8 cellular contexts compared by ENCODE assay signal in genomic region chr10:68332259-68333057, GRCh38. TPM values are rescaled to one million over a fixed set of nuclear protein-coding genes. Genes with fewer than 3 reads are reported as not detected.
DNase-seq lines count a peak whose midpoint lies in the region; ATAC-seq and FAIRE-seq lines count a peak whose summit lies in the region.

Gene PBLD, minus strand, starts transcription at chr10:68332928. Its CDS starts 26,084 bp downstream, at chr10:68306844.

- peak within 1 kb of the TSS; percentile 76 for H2BK15ac ChIP-seq in neuronal stem cell (ENCODE audit: low read length)

- H3K36me3 ChIP-seq in KOPT-K1 (ENCODE audit: insufficient read depth, low read length) (peaks cover 39% of the 10 kb centered on the region), neuronal stem cell (replicated peaks in 1 of 2; ENCODE audit: control insufficient read depth in 2 of 2, insufficient read depth in 2 of 2, low read length in 2 of 2) (peaks cover 2 to 45% of the 10 kb centered on the region in 2 donors)

- H2AFZ ChIP-seq in neuronal stem cell (ENCODE audit: low read length): peak within 1 kb of the TSS; percentile 78

- no CpG with 5 or more reads among the region's 51 CpGs for WGBS in neuronal stem cell (ENCODE audit: extremely low coverage in 2 of 2, insufficient read length in 2 of 2, insufficient replicate concordance in 1 of 2), 2 donors

- peak within 1 kb of the TSS; percentile 97 for H4K91ac ChIP-seq in neuronal stem cell (ENCODE audit: low read depth, low read length, poor library complexity)

- H3K14ac ChIP-seq in neuronal stem cell (ENCODE audit: low read length): peak within 1 kb of the TSS; percentile 98

- H3K23ac ChIP-seq in neuronal stem cell (ENCODE audit: low read depth, low read length, poor library complexity): peak within 1 kb of the TSS; percentile 98

- no peak for FAIRE-seq in frontal cortex (lab: Jason Lieb, UNC)

- H2BK120ac ChIP-seq in neuronal stem cell (ENCODE audit: low read depth, low read length): peak within 1 kb of the TSS; percentile 92

- H4K8ac ChIP-seq in neuronal stem cell (ENCODE audit: low read depth, low read length): peak within 1 kb of the TSS; percentile 66

- DNase-seq in DMS114 treated with DMSO at 0.1 percent for 48 hours (lab: John Stamatoyannopoulos, UW; ENCODE audit: unreplicated experiment): peak; percentile 77
- DNase-seq in RPMI8226: peak; percentile 74
- peak; percentile 21 to 64 (median 37) for DNase-seq in activated naive CD4-positive, alpha-beta T cell (lab: John Stamatoyannopoulos, UW)
- peak; percentile 45 to 48 for DNase-seq in frontal cortex (ENCODE audit: low spot score in 2 of 2)
- DNase-seq in neuronal stem cell (ENCODE audit: low spot score): peak; percentile 79
- peak; percentile 61 for DNase-seq in stromal cell of bone marrow (ENCODE audit: low read depth)

- peak within 1 kb of the TSS; percentile 91 for H2BK5ac ChIP-seq in neuronal stem cell (ENCODE audit: low read length)

- peak within 1 kb of the TSS; percentile 34 for H3K4me2 ChIP-seq in neuronal stem cell (ENCODE audit: insufficient read depth, low read length, poor library complexity, severe bottlenecking)

- H3K4me1 ChIP-seq in neuronal stem cell (ENCODE audit: control insufficient read depth in 2 of 2, insufficient read depth in 1 of 2, low read depth in 1 of 2, low read length in 2 of 2): peaks cover 7 to 25% of the 10 kb centered on the region in 2 donors

- peak within 1 kb of the TSS; percentile 99 for H3K18ac ChIP-seq in neuronal stem cell (ENCODE audit: low read length)

- H3K9me3 ChIP-seq in KOPT-K1 (ENCODE audit: insufficient read depth, low read length, poor library complexity, severe bottlenecking): no peaks in the 10 kb centered on the region
- H3K9me3 ChIP-seq in neuronal stem cell (replicated peaks in 1 of 2; ENCODE audit: control insufficient read depth in 2 of 2, insufficient read depth in 1 of 2, low read depth in 1 of 2, low read length in 2 of 2): no peaks in the 10 kb centered on the region

- H3K79me1 ChIP-seq in neuronal stem cell (ENCODE audit: low read depth, low read length): no peaks in the 10 kb centered on the region

- H3K9ac ChIP-seq in neuronal stem cell (ENCODE audit: low read depth, low read length, poor library complexity): peak within 1 kb of the TSS; percentile 98

- no peaks in the 10 kb centered on the region for H3K27me3 ChIP-seq in neuronal stem cell (ENCODE audit: control insufficient read depth in 3 of 3, insufficient read depth in 3 of 3, low read depth in 1 of 3, low read length in 3 of 3)

- H2BK12ac ChIP-seq in neuronal stem cell (ENCODE audit: low read length): no peak within 1 kb of the TSS

- ATAC-seq in GM21717 (IDR thresholded peaks at IDR 0.05; ENCODE audit: unreplicated experiment): peak; percentile 24

- H3K4ac ChIP-seq in neuronal stem cell (ENCODE audit: low read length): peak within 1 kb of the TSS; percentile 60

- H3K4me3 ChIP-seq in neuronal stem cell (ENCODE audit: low read length in 2 of 2): peak within 1 kb of the TSS; percentile 97 to 100

- H3K27ac ChIP-seq in KOPT-K1 (ENCODE audit: low read depth, low read length, poor library complexity, severe bottlenecking): peak within 1 kb of the TSS; percentile 97
- peak within 1 kb of the TSS; percentile 99 for H3K27ac ChIP-seq in neuronal stem cell (replicated peaks; ENCODE audit: low read length)

- peak within 1 kb of the TSS; percentile 98 for H2AK5ac ChIP-seq in neuronal stem cell (ENCODE audit: low read depth, low read length)

RNA-seq across cellular contexts. Expression of gene PBLD, which starts in this region (rescaled TPM):
- 8.6 TPM for total RNA-seq in frontal cortex
- polyA plus RNA-seq in neuronal stem cell (2013, experiment 1 of 2): 3.0 TPM
- 2.4 TPM for polyA plus RNA-seq in neuronal stem cell (2013, experiment 2 of 2)

Comparison
In these comparisons a context has a peak if more than half of its experiments do, and no peak if none do; other contexts are left out.
1. Peak in every context shown above with its lines: DNase-seq, ATAC-seq, H3K4me3 ChIP-seq and H3K27ac ChIP-seq.